Comparison of ENCODE assay signal across 27 cellular contexts in genomic region chr2:132279930-132280615, GRCh38.
"Had no signal": no experiment of that assay in that cellular context is flagged by ENCODE, and none has a peak within 500 bp of the region (broad histone marks: within the 10 kb centered on the region; RNA-seq: fewer than 3 reads in every experiment).

No MANE protein-coding gene starts in this region.

- DNase-seq: activated CD4-positive, alpha-beta memory T cell treated with anti-CD3 and anti-CD28 coated beads for 36 hours; activated CD4-positive, alpha-beta T cell treated with anti-CD3 and anti-CD28 coated beads for 36 hours; activated CD4-positive, CD25-positive, alpha-beta regulatory T cell; activated CD4-positive, CD25-positive, alpha-beta regulatory T cell treated with anti-CD3 and anti-CD28 coated beads, Interleukin-2, amount 50 U/mL, for 72 hours; activated CD8-positive, alpha-beta memory T cell treated with anti-CD3 and anti-CD28 coated beads, Interleukin-2, amount 10 ng/mL, durations not matched to agents 7 days and 5 days; activated CD8-positive, alpha-beta memory T cell treated with anti-CD3 and anti-CD28 coated beads, Interleukin-2, amount 50 U/mL, for 4 hours; activated CD8-positive, alpha-beta T cell treated with anti-CD3 and anti-CD28 coated beads, Interleukin-2, amount 10 ng/mL, durations not matched to agents 7 days and 5 days; activated effector memory CD4-positive, alpha-beta T cell treated with anti-CD3 and anti-CD28 coated beads, Interleukin-2, amount 50 U/mL, for 16 hours; activated naive CD4-positive, alpha-beta T cell treated with anti-CD3 and anti-CD28 coated beads for 36 hours; activated naive CD8-positive, alpha-beta T cell treated with anti-CD3 and anti-CD28 coated beads for 36 hours; activated naive CD8-positive, alpha-beta T cell treated with anti-CD3 and anti-CD28 coated beads, Interleukin-2, amount 50 U/mL, for 24 hours; activated T-cell treated with anti-CD3 and anti-CD28 coated beads, Interleukin-2, amount 50 U/mL, for 1 hour; activated T-cell treated with anti-CD3 and anti-CD28 coated beads, Interleukin-2, amount 50 U/mL, for 48 hours; adrenal gland; amygdala; central memory CD4-positive, alpha-beta T cell; cerebellar nuclear complex; colonic mucosa; effector CD8-positive, alpha-beta T cell; foreskin keratinocyte; gastrocnemius medialis; glutamatergic neuron; T-helper 2 cell had no signal

- H3K4me3 ChIP-seq: adrenal gland, ascending aorta, breast epithelium, cardiac muscle cell, colonic mucosa, esophagus muscularis mucosa, gastrocnemius medialis had no signal

- H3K9me3 ChIP-seq: adrenal gland, ascending aorta, breast epithelium, colonic mucosa, gastrocnemius medialis had no signal

- H3K4me1 ChIP-seq: adrenal gland, ascending aorta, breast epithelium, colonic mucosa, esophagus muscularis mucosa, foreskin keratinocyte, gastrocnemius medialis had no signal

- H3K27ac ChIP-seq: adrenal gland, ascending aorta, breast epithelium, cardiac muscle cell, colonic mucosa, esophagus muscularis mucosa, foreskin keratinocyte, gastrocnemius medialis had no signal

- H3K27me3 ChIP-seq: adrenal gland, ascending aorta, breast epithelium, cardiac muscle cell, colonic mucosa, foreskin keratinocyte, gastrocnemius medialis had no signal

- ATAC-seq: activated CD4-positive, alpha-beta T cell treated with anti-CD3 and anti-CD28 coated beads for 36 hours; activated CD8-positive, alpha-beta memory T cell treated with anti-CD3 and anti-CD28 coated beads, Interleukin-2, amount 10 ng/mL, durations not matched to agents 7 days and 5 days; activated CD8-positive, alpha-beta T cell treated with anti-CD3 and anti-CD28 coated beads, Interleukin-2, amount 10 ng/mL, durations not matched to agents 7 days and 5 days; activated naive CD8-positive, alpha-beta T cell treated with anti-CD3 and anti-CD28 coated beads, Interleukin-2, amount 50 U/mL, for 24 hours; foreskin keratinocyte; gastrocnemius medialis had no signal

- H3K36me3 ChIP-seq: adrenal gland, ascending aorta, breast epithelium, cardiac muscle cell, colonic mucosa, esophagus muscularis mucosa, gastrocnemius medialis had no signal
